ENCODE assay signal across 1 cellular context in genomic region chr14:80941241-80942157, GRCh38.
A peak's percentile ranks its signal among the peaks of the same experiment; 100 is the strongest.
TF ChIP-seq lines count a peak whose summit lies in the region.

Gene CEP128, minus strand, starts transcription at chr14:80941738.

TF ChIP-seq in HepG2, 621 proteins besides CTCF, POLR2A, EP300 and RAD21 (continued from another document and continues in another):
- peak; percentile 59 for TF ChIP-seq POLR2G (IDR thresholded peaks at IDR 0.05; ENCODE audit: low read depth, low read length)
- peak; percentile 80 for TF ChIP-seq GABPB1 (CRISPR knock-in tag; IDR thresholded peaks at IDR 0.05)
- peak; percentile 99 for TF ChIP-seq ZFP91 (CRISPR knock-in tag; IDR thresholded peaks at IDR 0.05; ENCODE audit: borderline replicate concordance)
- no peak for TF ChIP-seq ZNF367 (CRISPR knock-in tag; IDR thresholded peaks at IDR 0.05; ENCODE audit: borderline replicate concordance)
- peak; percentile 11; the same call in 1 of the 2 replicates for TF ChIP-seq SP5 (CRISPR knock-in tag; IDR thresholded peaks at IDR 0.05; ENCODE audit: borderline replicate concordance, low read depth)
- no peak for TF ChIP-seq CHCHD3 (CRISPR knock-in tag; IDR thresholded peaks at IDR 0.05)
- peak; percentile 19; the same call in 1 of the 2 replicates for TF ChIP-seq RXRB (CRISPR knock-in tag; IDR thresholded peaks at IDR 0.05; ENCODE audit: borderline replicate concordance)
- TF ChIP-seq SOX13 (IDR thresholded peaks at IDR 0.05) = no peak
- TF ChIP-seq SOX13 (CRISPR knock-in tag; conservative IDR thresholded peaks at IDR 0.05 in 1 of 2, IDR thresholded peaks at IDR 0.05 in 1 of 2) = no peak
- 0 out of 2 replicates have a peak, but pooled peaks have one; percentile 19 for TF ChIP-seq IRF9 (CRISPR knock-in tag; IDR thresholded peaks at IDR 0.05; ENCODE audit: borderline replicate concordance)
- 0 out of 2 replicates have a peak, but pooled peaks have one; percentile 15 for TF ChIP-seq ZNF761 (CRISPR knock-in tag; conservative IDR thresholded peaks at IDR 0.05)
- no peak for TF ChIP-seq CAMTA2 (CRISPR knock-in tag; IDR thresholded peaks at IDR 0.05; ENCODE audit: borderline replicate concordance)
- TF ChIP-seq ZBTB34 (CRISPR knock-in tag; IDR thresholded peaks at IDR 0.05) = no peak
- TF ChIP-seq MXD3 (CRISPR knock-in tag; IDR thresholded peaks at IDR 0.05) = no peak
- no peak for TF ChIP-seq LCORL (IDR thresholded peaks at IDR 0.05)
- TF ChIP-seq LCORL (CRISPR knock-in tag; IDR thresholded peaks at IDR 0.05) = 0 out of 2 replicates have a peak, but pooled peaks have one; percentile 34
- TF ChIP-seq THAP7 (CRISPR knock-in tag; IDR thresholded peaks at IDR 0.05) = no peak
- no peak for TF ChIP-seq PBX3 (CRISPR knock-in tag; IDR thresholded peaks at IDR 0.05; ENCODE audit: borderline replicate concordance)
- TF ChIP-seq CREM (IDR thresholded peaks at IDR 0.05) = peak; percentile 91
- TF ChIP-seq CREM (CRISPR knock-in tag; IDR thresholded peaks at IDR 0.05) = no peak
- peak; percentile 32; the same call in 1 of the 2 replicates for TF ChIP-seq ZNF503 (CRISPR knock-in tag; IDR thresholded peaks at IDR 0.05)
- peak; percentile 99 for TF ChIP-seq TFDP2 (CRISPR knock-in tag; IDR thresholded peaks at IDR 0.05)
- no peak for TF ChIP-seq ZNF296 (CRISPR knock-in tag; conservative IDR thresholded peaks at IDR 0.05)
- 0 out of 2 replicates have a peak, but pooled peaks have one; percentile 16 for TF ChIP-seq MED1 (CRISPR knock-in tag; IDR thresholded peaks at IDR 0.05)
- TF ChIP-seq ZSCAN25 (CRISPR knock-in tag; IDR thresholded peaks at IDR 0.05) = peak; percentile 98
- peak; percentile 97 for TF ChIP-seq E2F5 (CRISPR knock-in tag; conservative IDR thresholded peaks at IDR 0.05)
- TF ChIP-seq CCDC6 (CRISPR knock-in tag; IDR thresholded peaks at IDR 0.05) = no peak
- no peak for TF ChIP-seq EHMT2 (IDR thresholded peaks at IDR 0.05; ENCODE audit: borderline replicate concordance, low read depth, low read length)
- TF ChIP-seq NFKBIZ (CRISPR knock-in tag; IDR thresholded peaks at IDR 0.05) = no peak
- TF ChIP-seq HNF4G (IDR thresholded peaks at IDR 0.05; ENCODE audit: borderline replicate concordance, low read depth, low read length) = no peak
- TF ChIP-seq HNF4G (CRISPR knock-in tag; IDR thresholded peaks at IDR 0.05; ENCODE audit: borderline replicate concordance, low read depth) = 0 out of 2 replicates have a peak, but pooled peaks have one; percentile 35
- peak; percentile 42 for TF ChIP-seq ARID5B (CRISPR knock-in tag; IDR thresholded peaks at IDR 0.05)
- TF ChIP-seq ZNF777 (CRISPR knock-in tag; IDR thresholded peaks at IDR 0.05) = no peak
- no peak for TF ChIP-seq ZNF800 (CRISPR knock-in tag; IDR thresholded peaks at IDR 0.05)
- no peak for TF ChIP-seq ZNF17 (CRISPR knock-in tag; IDR thresholded peaks at IDR 0.05)
- no peak for TF ChIP-seq NR0B2 (CRISPR knock-in tag; IDR thresholded peaks at IDR 0.05)
- 0 out of 2 replicates have a peak, but pooled peaks have one; percentile 36 for TF ChIP-seq HDAC2 (CRISPR knock-in tag; IDR thresholded peaks at IDR 0.05)
- peak; percentile 92 for TF ChIP-seq GATAD1 (CRISPR knock-in tag; IDR thresholded peaks at IDR 0.05)
- no peak for TF ChIP-seq DDIT3 (CRISPR knock-in tag; IDR thresholded peaks at IDR 0.05)
- TF ChIP-seq ZNF772 (CRISPR knock-in tag; IDR thresholded peaks at IDR 0.05) = peak; percentile 36; the same call in 1 of the 2 replicates
- TF ChIP-seq STAG1 (CRISPR knock-in tag; IDR thresholded peaks at IDR 0.05) = no peak
- no peak for TF ChIP-seq THRA (CRISPR knock-in tag; IDR thresholded peaks at IDR 0.05; ENCODE audit: borderline replicate concordance)
